ENCODE assay signal across 10 cellular contexts in genomic region chr3:119145500-119146167, GRCh38. TPM values are rescaled to one million over a fixed set of nuclear protein-coding genes. Genes with fewer than 3 reads are reported as not detected.
DNase-seq lines count a peak whose midpoint lies in the region; ATAC-seq and TF ChIP-seq lines count a peak whose summit lies in the region.
"Had no signal": no experiment of that assay in that cellular context is flagged by ENCODE, and none has a peak within 500 bp of the region (broad histone marks: within the 10 kb centered on the region; RNA-seq: fewer than 3 reads in every experiment).

TSS of gene TEX55 (plus strand) at chr3:119146165. CDS start at chr3:119146190, 25 bp downstream.

- no peak within 1 kb of the TSS for H3K27ac ChIP-seq in OCI-LY3 (ENCODE audit: low read length)
- H3K27ac ChIP-seq in dorsolateral prefrontal cortex: no peak within 1 kb of the TSS
- H3K27ac ChIP-seq in mesendoderm (ENCODE audit: low read depth, low read length): no peak within 1 kb of the TSS

- H3K36me3 ChIP-seq in OCI-LY3 (replicated peaks; ENCODE audit: low read depth, low read length) (no peaks in the 10 kb centered on the region), mesendoderm (ENCODE audit: control insufficient read depth, insufficient read depth, low read length) (no peaks in the 10 kb centered on the region)

- H3K79me1 ChIP-seq in mesendoderm (ENCODE audit: low read length): no peaks in the 10 kb centered on the region

- no peak within 1 kb of the TSS for H2AK5ac ChIP-seq in mesendoderm (ENCODE audit: low read length)

- no peak within 1 kb of the TSS for H3K18ac ChIP-seq in mesendoderm (ENCODE audit: low read length)

- H2AFZ ChIP-seq in OCI-LY3 (ENCODE audit: low read depth, low read length): peak within 1 kb of the TSS; percentile 81; the same call in 1 of the 2 replicates

- H3K79me2 ChIP-seq in OCI-LY3 (ENCODE audit: low read length) (no peaks in the 10 kb centered on the region), mesendoderm (ENCODE audit: control insufficient read depth, insufficient read depth, low read length) (no peaks in the 10 kb centered on the region)

- H3K9me3 ChIP-seq in OCI-LY3 (ENCODE audit: insufficient read depth, low read length): no peaks in the 10 kb centered on the region

- H2BK5ac ChIP-seq in mesendoderm (ENCODE audit: low read length): peak within 1 kb of the TSS; percentile 33

- no peak within 1 kb of the TSS for H4K8ac ChIP-seq in mesendoderm (ENCODE audit: low read depth, low read length)

- no peak within 1 kb of the TSS for H2BK15ac ChIP-seq in mesendoderm (replicated peaks; ENCODE audit: low read depth)

- TF ChIP-seq CTCF in OCI-LY3 (IDR thresholded peaks at IDR 0.05; ENCODE audit: low read depth, low read length) (peak; percentile 79), dorsolateral prefrontal cortex (IDR thresholded peaks at IDR 0.05 in 54 of 56, conservative IDR thresholded peaks at IDR 0.05 in 2 of 56; ENCODE audit: low read depth in 1 of 56, partially characterized antibody in 56 of 56) (peak in 52 of 56 donors; percentile 12 to 72 (median 50))

- H3K4me2 ChIP-seq in OCI-LY3 (ENCODE audit: low read length) (no peak within 1 kb of the TSS; the same call in 1 of the 2 replicates), mesendoderm (ENCODE audit: low read length) (no peak within 1 kb of the TSS)

- intact Hi-C loops in dorsolateral prefrontal cortex (cut with DNase I): loop anchor here (1.0 to 5.0 kb wide), 2 partner anchors 96 to 97 kb away; partner anchors contain the start of gene B4GALT4 (in 1 of the 2)

- ATAC-seq in GM18867 (IDR thresholded peaks at IDR 0.05; ENCODE audit: unreplicated experiment) (peak; percentile 74), HG03469 (IDR thresholded peaks at IDR 0.05; ENCODE audit: unreplicated experiment) (peak; percentile 49), HG02973 (IDR thresholded peaks at IDR 0.05; ENCODE audit: unreplicated experiment) (no peak)

- H2BK120ac ChIP-seq in mesendoderm (ENCODE audit: low read depth, low read length): no peak within 1 kb of the TSS

- no peaks in the 10 kb centered on the region for H4K20me1 ChIP-seq in OCI-LY3 (ENCODE audit: insufficient read depth, low read length)

- H3K4me3 ChIP-seq in OCI-LY3 (ENCODE audit: low read length) (no peak within 1 kb of the TSS), dorsolateral prefrontal cortex (no peak within 1 kb of the TSS), mesendoderm (ENCODE audit: low read length) (no peak within 1 kb of the TSS)

- DNase-seq in COR-L47 (lab: John Stamatoyannopoulos, UW) (peak; percentile 59), dorsolateral prefrontal cortex (no peak), mesendoderm (peak; percentile 79), NCI-H1048 (lab: John Stamatoyannopoulos, UW) (no peak)

- no CpG with 5 or more reads among the region's 23 CpGs for WGBS in mesendoderm (ENCODE audit: extremely low coverage, insufficient coverage, low lambda C conversion rate)

- peak within 1 kb of the TSS; percentile 69 for H3K56ac ChIP-seq in mesendoderm (ENCODE audit: low read length)

- H3K23ac ChIP-seq in mesendoderm (ENCODE audit: low read length): no peak within 1 kb of the TSS

- H3K4ac ChIP-seq in mesendoderm (ENCODE audit: low read depth, low read length): no peak within 1 kb of the TSS

- H4K5ac ChIP-seq in mesendoderm (ENCODE audit: low read length): no peak within 1 kb of the TSS

- H3K4me1 ChIP-seq in OCI-LY3 (ENCODE audit: low read length): no peaks in the 10 kb centered on the region
- H3K4me1 ChIP-seq in mesendoderm (ENCODE audit: control insufficient read depth, low read depth, low read length): no peaks in the 10 kb centered on the region

- H3K27me3 ChIP-seq in OCI-LY3 (ENCODE audit: low read depth, low read length) (no peaks in the 10 kb centered on the region), dorsolateral prefrontal cortex (no peaks in the 10 kb centered on the region), mesendoderm (ENCODE audit: insufficient read depth, low read length, poor library complexity) (no peaks in the 10 kb centered on the region)

- H3K9ac ChIP-seq in OCI-LY3 (ENCODE audit: low read length): no peak within 1 kb of the TSS
- H3K9ac ChIP-seq in mesendoderm (ENCODE audit: low read length): no peak within 1 kb of the TSS

RNA-seq across cellular contexts. Expression of gene TEX55, which starts in this region (rescaled TPM):
- total RNA-seq in dorsolateral prefrontal cortex: not detected
- polyA plus RNA-seq in mesendoderm (2013, experiment 1 of 2): not detected
- not detected for polyA plus RNA-seq in mesendoderm (2013, experiment 2 of 2)
- total RNA-seq: natural killer cell treated with Interleukin-12 subunit alpha and Interleukin-12 subunit beta and Interleukin-15 and Interleukin-18, amount 100 ng/mL, for 72 hours; T-helper 1 cell treated with Interleukin-12 subunit alpha and Interleukin-12 subunit beta and Interleukin-4 antibody, amounts not matched to agents 30 ng/mL and 1 ng/mL, for 36 hours had no signal

Comparison
In these comparisons a context has a peak if more than half of its experiments do, and no peak if none do; other contexts are left out.
1. DNase-seq: peak in COR-L47 (single experiment) and mesendoderm (single experiment); none in dorsolateral prefrontal cortex (0 of 10) and NCI-H1048 (single experiment).